1 cellular context compared by ENCODE assay signal in genomic region chr21:34820051-34820450, GRCh38.
TF ChIP-seq lines count a peak whose summit lies in the region.

No MANE protein-coding gene starts in this region.

TF ChIP-seq in IMR-90, 13 proteins besides CTCF, POLR2A, EP300 and RAD21 (continued from another document):
- TF ChIP-seq USF2 (IDR thresholded peaks at IDR 0.05; ENCODE audit: low read depth, low read length) (no peak), SMC3 (IDR thresholded peaks at IDR 0.05; ENCODE audit: low read depth, low read length) (no peak), FOS (IDR thresholded peaks at IDR 0.05; ENCODE audit: low read depth, low read length) (no peak), ELK1 (IDR thresholded peaks at IDR 0.05; ENCODE audit: borderline replicate concordance, low read depth, low read length) (no peak), MXI1 (IDR thresholded peaks at IDR 0.05; ENCODE audit: borderline replicate concordance, low read depth, low read length) (no peak), RCOR1 (IDR thresholded peaks at IDR 0.05; ENCODE audit: insufficient replicate concordance, low read length) (no peak), MAFK (IDR thresholded peaks at IDR 0.05; ENCODE audit: low read depth, low read length) (no peak), BHLHE40 (IDR thresholded peaks at IDR 0.05; ENCODE audit: low read depth, low read length) (no peak), CEBPB (IDR thresholded peaks at IDR 0.05; ENCODE audit: low read depth, low read length) (no peak)
